Comparison of ENCODE assay signal across 16 cellular contexts in genomic region chr12:123479442-123480180, GRCh38. TPM values are rescaled to one million over a fixed set of nuclear protein-coding genes. Genes with fewer than 3 reads are reported as not detected.
A peak's percentile ranks its signal among the peaks of the same experiment; 100 is the strongest.
DNase-seq lines count a peak whose midpoint lies in the region; ATAC-seq and TF ChIP-seq lines count a peak whose summit lies in the region.
"Had no signal": no experiment of that assay in that cellular context is flagged by ENCODE, and none has a peak within 500 bp of the region (broad histone marks: within the 10 kb centered on the region; RNA-seq: fewer than 3 reads in every experiment).

No MANE protein-coding gene starts in this region.

- peaks cover 0 to 7% (median 0%) of the 10 kb centered on the region in 3 donors for H3K27me3 Mint-ChIP-seq in immature natural killer cell (ENCODE audit: low read depth in 3 of 3)
- H3K27me3 Mint-ChIP-seq: activated naive CD8-positive, alpha-beta T cell; effector memory CD8-positive, alpha-beta T cell; naive thymus-derived CD8-positive, alpha-beta T cell; stimulated activated naive CD8-positive, alpha-beta T cell treated with anti-CD3 and anti-CD28 coated beads, Interleukin-15, amount 100 ng/mL, for 72 hours had no signal

- DNase-seq in C1 segment of cervical spinal cord (lab: John Stamatoyannopoulos, UW) (peak in 13 of 14 donors; percentile 39 to 95 (median 88)), ascending aorta (ENCODE audit: low spot score in 2 of 2) (peak in 1 of 2 donors; percentile 69), immature natural killer cell (no peak), dedifferentiated amniotic fluid mesenchymal stem cell (ENCODE audit: extremely low spot score) (no peak)
- no peak for DNase-seq in stimulated activated CD4-positive, alpha-beta T cell treated with anti-CD3 and anti-CD28 coated beads, Interleukin-1b, Interleukin-23, amount 100 ng/mL, for 48 hours
- DNase-seq: activated CD4-positive, alpha-beta T cell treated with anti-CD3 and anti-CD28 coated beads for 4 hours; effector memory CD8-positive, alpha-beta T cell; naive thymus-derived CD8-positive, alpha-beta T cell; NCI-H1048; NCI-H69; stimulated activated CD4-positive, alpha-beta T cell treated with anti-CD3 and anti-CD28 coated beads, Interleukin-2, amount 100 ng/mL, for 24 hours; stimulated activated naive CD8-positive, alpha-beta T cell treated with anti-CD3 and anti-CD28 coated beads, Interleukin-15, amount 100 ng/mL, for 72 hours had no signal

- no peaks in the 10 kb centered on the region for H3K27me3 ChIP-seq in ascending aorta
- H3K27me3 ChIP-seq in rectal smooth muscle tissue (ENCODE audit: control insufficient read depth, insufficient read depth, low read length), result no peaks in the 10 kb centered on the region

- H3K4me3 ChIP-seq in ascending aorta, result peak overlapping the region; percentile 6 to 46
- no peak overlapping the region for H3K4me3 ChIP-seq in rectal smooth muscle tissue (ENCODE audit: low read length)

- TF ChIP-seq POLR2A in GM18505 (IDR thresholded peaks at IDR 0.05; ENCODE audit: borderline replicate concordance, extremely low read depth, insufficient read depth, insufficient read length), result no peak

- H3K27ac ChIP-seq in ascending aorta, result peak overlapping the region; percentile 93 to 97
- peak overlapping the region; percentile 51 for H3K27ac ChIP-seq in rectal smooth muscle tissue (ENCODE audit: low read depth, low read length)

- intact Hi-C loops in ascending aorta (cut with DNase I), result loop anchor here (5.0 kb wide), 2 partner anchors 42 to 112 kb away; partner anchors contain the start of gene RILPL2

- no peaks in the 10 kb centered on the region for H3K9me3 Mint-ChIP-seq in immature natural killer cell
- H3K9me3 Mint-ChIP-seq: effector memory CD8-positive, alpha-beta T cell; naive thymus-derived CD8-positive, alpha-beta T cell; stimulated activated naive CD8-positive, alpha-beta T cell treated with anti-CD3 and anti-CD28 coated beads, Interleukin-15, amount 100 ng/mL, for 72 hours had no signal

- peaks cover 24 to 54% of the 10 kb centered on the region in 2 donors for H3K4me1 ChIP-seq in ascending aorta
- H3K4me1 ChIP-seq in rectal smooth muscle tissue (ENCODE audit: control insufficient read depth, insufficient read depth, low read length), result no peaks in the 10 kb centered on the region

- H3K9ac ChIP-seq in rectal smooth muscle tissue (ENCODE audit: low read length), result no peak overlapping the region

- peak overlapping the region in 2 of 6 donors; percentile 30 to 69 for H3K27ac Mint-ChIP-seq in immature natural killer cell
- H3K27ac Mint-ChIP-seq: activated naive CD8-positive, alpha-beta T cell had no signal

- TF ChIP-seq CTCF in ascending aorta (IDR thresholded peaks at IDR 0.05), result no peak

- H3K36me3 ChIP-seq in ascending aorta (peaks cover under 1 to 4% of the 10 kb centered on the region in 2 donors), rectal smooth muscle tissue (ENCODE audit: control insufficient read depth, insufficient read depth, low read length) (peaks cover 7% of the 10 kb centered on the region)

- H3K4me1 Mint-ChIP-seq in immature natural killer cell, result peaks cover 19 to 20% of the 10 kb centered on the region in 2 donors

- ATAC-seq in GM21390 (IDR thresholded peaks at IDR 0.05; ENCODE audit: unreplicated experiment), result no peak
- no peak for ATAC-seq in GM18505 (IDR thresholded peaks at IDR 0.05; ENCODE audit: unreplicated experiment)
- ATAC-seq: effector memory CD8-positive, alpha-beta T cell; naive thymus-derived CD8-positive, alpha-beta T cell; stimulated activated naive CD8-positive, alpha-beta T cell treated with anti-CD3 and anti-CD28 coated beads, Interleukin-15, amount 100 ng/mL, for 72 hours had no signal

- H3K36me3 Mint-ChIP-seq in immature natural killer cell, result peaks cover 0 to 8% (median 0%) of the 10 kb centered on the region in 3 donors
- H3K36me3 Mint-ChIP-seq: activated naive CD8-positive, alpha-beta T cell had no signal

- H3K9me3 ChIP-seq in ascending aorta, result no peaks in the 10 kb centered on the region

- peak overlapping the region in 3 of 5 donors; percentile 9 to 32 (median 16) for H3K4me3 Mint-ChIP-seq in immature natural killer cell
- H3K4me3 Mint-ChIP-seq: activated naive CD8-positive, alpha-beta T cell; effector memory CD8-positive, alpha-beta T cell; naive thymus-derived CD8-positive, alpha-beta T cell; stimulated activated naive CD8-positive, alpha-beta T cell treated with anti-CD3 and anti-CD28 coated beads, Interleukin-15, amount 100 ng/mL, for 72 hours had no signal

RNA-seq across cellular contexts. Expression of gene SNRNP35, which starts 21.7 kb away (rescaled TPM):
- total RNA-seq in ascending aorta, result 5.9 TPM
- polyA plus RNA-seq in immature natural killer cell, result 10 to 100 TPM; 26.2 to 42.3 (median 37.8) TPM

RNA-seq across cellular contexts. Expression of gene RILPL2, which starts 43.1 kb away (rescaled TPM):
- total RNA-seq in ascending aorta, result 7.2 TPM
- 1 to 10 TPM; 4.7 to 6.5 (median 6.5) TPM for polyA plus RNA-seq in immature natural killer cell

RNA-seq across cellular contexts. Expression of gene RILPL1, which starts 53.9 kb away (rescaled TPM):
- 1.5 TPM for total RNA-seq in ascending aorta
- under 1 TPM in 1 of 3 donors, not detected in 2; 0.34 TPM for polyA plus RNA-seq in immature natural killer cell

Comparison
In these comparisons a context has a peak if more than half of its experiments do, and no peak if none do; other contexts are left out.
1. DNase-seq: peak in C1 segment of cervical spinal cord (13 of 14); none in immature natural killer cell (0 of 3), dedifferentiated amniotic fluid mesenchymal stem cell (single experiment) and stimulated activated CD4-positive, alpha-beta T cell treated with anti-CD3 and anti-CD28 coated beads, Interleukin-1b, Interleukin-23, amount 100 ng/mL, for 48 hours (single experiment).